Comparison of ENCODE assay signal across 8 cellular contexts in the genomic region with DNA sequence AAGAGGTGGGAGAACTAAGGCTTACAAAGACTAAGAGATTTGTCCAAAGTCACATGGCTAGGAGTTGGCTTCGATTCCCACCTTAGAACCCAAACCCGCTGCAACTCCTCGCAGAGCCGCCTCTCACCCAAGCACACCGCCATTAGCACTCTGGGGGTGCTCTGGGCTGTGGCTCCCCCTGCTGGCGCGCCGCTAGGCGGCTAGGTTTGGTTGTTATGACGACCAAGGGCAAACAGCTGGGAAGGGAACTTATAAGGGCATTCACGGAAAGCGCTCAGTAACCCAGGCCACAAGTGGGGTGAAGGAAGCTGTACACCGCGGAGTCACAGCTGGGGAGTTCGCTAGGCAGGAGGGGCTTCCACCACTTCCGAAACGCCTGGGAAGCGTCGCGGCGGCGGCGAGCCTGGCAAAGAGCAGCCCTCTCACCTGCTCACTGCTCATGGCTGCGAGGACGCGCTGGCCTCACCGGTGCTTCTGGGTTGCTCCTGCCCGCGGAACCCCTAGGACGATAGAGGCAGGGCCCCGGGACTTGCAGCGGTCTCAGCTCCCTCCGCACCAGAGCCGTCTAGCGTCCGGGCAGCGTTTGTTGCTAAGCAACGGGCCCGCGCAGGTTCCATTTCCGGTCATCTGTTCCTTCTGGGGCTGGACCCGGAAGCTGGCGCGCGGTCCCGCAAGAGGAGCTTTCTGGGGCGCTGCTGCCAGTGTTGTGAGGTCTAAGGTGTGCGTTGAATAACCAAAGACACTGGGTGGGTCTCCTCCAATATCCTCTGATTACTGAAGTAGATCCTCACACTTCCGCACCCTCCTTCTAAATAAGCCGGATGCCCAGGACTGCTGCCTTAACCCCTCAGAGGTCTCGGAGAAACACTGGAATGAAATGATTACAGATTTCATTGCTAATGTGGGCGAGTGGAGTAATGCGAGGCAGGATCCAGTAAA. TPM values are rescaled to one million over a fixed set of nuclear protein-coding genes. Genes with fewer than 3 reads are reported as not detected.
A peak's percentile ranks its signal among the peaks of the same experiment; 100 is the strongest.
DNase-seq lines count a peak whose midpoint lies in the region; ATAC-seq and TF ChIP-seq lines count a peak whose summit lies in the region.

A gene (minus strand): TSS at position 567 of the 939 bp plus-strand sequence. CDS start 126 bp downstream, at position 441.

- H3K4me3 ChIP-seq in H7 (ENCODE audit: insufficient read depth, low read depth, low read length) (peak within 1 kb of the TSS; percentile 84), Loucy (ENCODE audit: low read length, poor library complexity, severe bottlenecking) (peak within 1 kb of the TSS; percentile 61), RWPE2 (ENCODE audit: severe bottlenecking) (peak within 1 kb of the TSS; percentile 72), fibroblast of villous mesenchyme (ENCODE audit: low read depth, low read length) (peak within 1 kb of the TSS; percentile 86)

- peak within 1 kb of the TSS; percentile 97 for H3K4me3 Mint-ChIP-seq in nephron progenitor cell
- H3K4me3 Mint-ChIP-seq in stimulated activated naive CD8-positive, alpha-beta T cell treated with anti-CD3 and anti-CD28 coated beads, Interleukin-15, Interleukin-2, amounts not matched to agents 100 ng/mL and 50 ng/mL, for 24 hours: peak within 1 kb of the TSS; percentile 85

- H3K4me1 Mint-ChIP-seq in nephron progenitor cell: peaks cover 5% of the 10 kb centered on the region
- H3K4me1 Mint-ChIP-seq in stimulated activated naive CD8-positive, alpha-beta T cell treated with anti-CD3 and anti-CD28 coated beads, Interleukin-15, Interleukin-2, amounts not matched to agents 100 ng/mL and 50 ng/mL, for 24 hours (ENCODE audit: low read depth): peaks cover 6% of the 10 kb centered on the region

- no peaks in the 10 kb centered on the region for H3K79me2 ChIP-seq in Loucy (ENCODE audit: insufficient read depth, low read length)

- H3K27ac Mint-ChIP-seq in nephron progenitor cell: peak within 1 kb of the TSS; percentile 100
- peak within 1 kb of the TSS; percentile 71 for H3K27ac Mint-ChIP-seq in stimulated activated naive CD8-positive, alpha-beta T cell treated with anti-CD3 and anti-CD28 coated beads, Interleukin-15, Interleukin-2, amounts not matched to agents 100 ng/mL and 50 ng/mL, for 24 hours

- H3K27me3 ChIP-seq in H7 (ENCODE audit: control insufficient read depth, insufficient read depth, low read length): no peaks in the 10 kb centered on the region
- no peaks in the 10 kb centered on the region for H3K27me3 ChIP-seq in Loucy (ENCODE audit: insufficient read depth, low read length, poor library complexity, severe bottlenecking)
- no peaks in the 10 kb centered on the region for H3K27me3 ChIP-seq in RWPE2 (ENCODE audit: insufficient read depth, poor library complexity, severe bottlenecking)

- H3K36me3 ChIP-seq in ES-I3 (ENCODE audit: insufficient read depth, low read length) (no peaks in the 10 kb centered on the region), H7 (replicated peaks; ENCODE audit: control insufficient read depth, insufficient read depth, low read length) (no peaks in the 10 kb centered on the region), Loucy (ENCODE audit: insufficient read depth, low read length) (no peaks in the 10 kb centered on the region), RWPE2 (ENCODE audit: low read depth) (no peaks in the 10 kb centered on the region)

- DNase-seq in H7 (peak; percentile 89), RWPE2 (ENCODE audit: low spot score) (peak; percentile 79), fibroblast of villous mesenchyme (ENCODE audit: low read depth) (peak; percentile 79), nephron progenitor cell (peak; percentile 89)
- peak; percentile 95 for DNase-seq in activated effector memory CD4-positive, alpha-beta T cell treated with anti-CD3 and anti-CD28 coated beads, Interleukin-2, amount 50 U/mL, for 16 hours

- H3K27me3 Mint-ChIP-seq in nephron progenitor cell (ENCODE audit: low read depth, poor library complexity): peaks cover 3% of the 10 kb centered on the region
- H3K27me3 Mint-ChIP-seq in stimulated activated naive CD8-positive, alpha-beta T cell treated with anti-CD3 and anti-CD28 coated beads, Interleukin-15, Interleukin-2, amounts not matched to agents 100 ng/mL and 50 ng/mL, for 24 hours: peaks cover 3% of the 10 kb centered on the region

- H3K4me1 ChIP-seq in ES-I3 (ENCODE audit: insufficient read depth, low read length) (no peaks in the 10 kb centered on the region), Loucy (ENCODE audit: insufficient read depth, low read length, poor library complexity, severe bottlenecking) (peaks cover 5% of the 10 kb centered on the region), RWPE2 (ENCODE audit: insufficient read depth, poor library complexity, severe bottlenecking) (peaks cover 14% of the 10 kb centered on the region)

- peak; percentile 91 for ATAC-seq in RWPE2 (ENCODE audit: low read depth)

- no peaks in the 10 kb centered on the region for H4K20me1 ChIP-seq in Loucy (ENCODE audit: insufficient read depth, low read length, poor library complexity, severe bottlenecking)

- no peaks in the 10 kb centered on the region for H3K9me3 ChIP-seq in ES-I3 (ENCODE audit: control insufficient read depth, insufficient read depth, low read length)
- no peaks in the 10 kb centered on the region for H3K9me3 ChIP-seq in Loucy (ENCODE audit: insufficient read depth, low read depth, low read length)
- no peaks in the 10 kb centered on the region for H3K9me3 ChIP-seq in RWPE2 (ENCODE audit: severe bottlenecking)

- peak within 1 kb of the TSS; percentile 68 for H3K4me2 ChIP-seq in Loucy (ENCODE audit: low read depth, low read length, poor library complexity, severe bottlenecking)

- peak; percentile 93 for TF ChIP-seq CTCF in Loucy (conservative IDR thresholded peaks at IDR 0.05; ENCODE audit: low read length)
- TF ChIP-seq CTCF in RWPE2 (IDR thresholded peaks at IDR 0.05; ENCODE audit: poor library complexity, severe bottlenecking): peak; percentile 98
- TF ChIP-seq CTCF in fibroblast of villous mesenchyme (IDR thresholded peaks at IDR 0.05; ENCODE audit: insufficient read depth, low read depth, low read length): peak; percentile 95
- peak; percentile 93 for TF ChIP-seq CTCF in nephron progenitor cell (IDR thresholded peaks at IDR 0.05)

- H3K36me3 Mint-ChIP-seq in nephron progenitor cell (ENCODE audit: low read depth): no peaks in the 10 kb centered on the region
- no peaks in the 10 kb centered on the region for H3K36me3 Mint-ChIP-seq in stimulated activated naive CD8-positive, alpha-beta T cell treated with anti-CD3 and anti-CD28 coated beads, Interleukin-15, Interleukin-2, amounts not matched to agents 100 ng/mL and 50 ng/mL, for 24 hours (ENCODE audit: low read depth)

- H2AFZ ChIP-seq in Loucy (ENCODE audit: low read length): peak within 1 kb of the TSS; percentile 89

- H3K9ac ChIP-seq in ES-I3 (ENCODE audit: low read depth, low read length) (peak within 1 kb of the TSS; percentile 84), Loucy (ENCODE audit: low read depth, low read length, poor library complexity, severe bottlenecking) (peak within 1 kb of the TSS; percentile 34)

- H3F3A ChIP-seq in Loucy (ENCODE audit: low read depth): no peaks in the 10 kb centered on the region

- H3K9me3 Mint-ChIP-seq in nephron progenitor cell: no peaks in the 10 kb centered on the region
- no peaks in the 10 kb centered on the region for H3K9me3 Mint-ChIP-seq in stimulated activated naive CD8-positive, alpha-beta T cell treated with anti-CD3 and anti-CD28 coated beads, Interleukin-15, Interleukin-2, amounts not matched to agents 100 ng/mL and 50 ng/mL, for 24 hours

- peak within 1 kb of the TSS; percentile 3 for H3K27ac ChIP-seq in RWPE2 (ENCODE audit: poor library complexity, severe bottlenecking)

- H3K9me2 ChIP-seq in Loucy (replicated peaks; ENCODE audit: low read depth, low read length): no peaks in the 10 kb centered on the region

RNA-seq across cellular contexts. Expression of the gene that starts here (rescaled TPM):
- total RNA-seq in H7 (2014; rRNA removed; shearing (Covaris generic)): under 0.01 TPM in 1 of 2 replicates, not detected in the other
- total RNA-seq in fibroblast of villous mesenchyme: under 0.01 and 0.32 TPM in 2 replicates

Comparison
In these comparisons a context has a peak if more than half of its experiments do, and no peak if none do; other contexts are left out.
1. Peak in every context shown above with its lines: DNase-seq, ATAC-seq, H3K4me3 ChIP-seq and H3K27ac ChIP-seq.
2. Peak in DNase-seq and H3K4me3 ChIP-seq in H7; RNA of the gene not detected or under 1 TPM.
3. Peak in DNase-seq and H3K4me3 ChIP-seq in fibroblast of villous mesenchyme; RNA of the gene not detected or under 1 TPM.